In the genomic region with DNA sequence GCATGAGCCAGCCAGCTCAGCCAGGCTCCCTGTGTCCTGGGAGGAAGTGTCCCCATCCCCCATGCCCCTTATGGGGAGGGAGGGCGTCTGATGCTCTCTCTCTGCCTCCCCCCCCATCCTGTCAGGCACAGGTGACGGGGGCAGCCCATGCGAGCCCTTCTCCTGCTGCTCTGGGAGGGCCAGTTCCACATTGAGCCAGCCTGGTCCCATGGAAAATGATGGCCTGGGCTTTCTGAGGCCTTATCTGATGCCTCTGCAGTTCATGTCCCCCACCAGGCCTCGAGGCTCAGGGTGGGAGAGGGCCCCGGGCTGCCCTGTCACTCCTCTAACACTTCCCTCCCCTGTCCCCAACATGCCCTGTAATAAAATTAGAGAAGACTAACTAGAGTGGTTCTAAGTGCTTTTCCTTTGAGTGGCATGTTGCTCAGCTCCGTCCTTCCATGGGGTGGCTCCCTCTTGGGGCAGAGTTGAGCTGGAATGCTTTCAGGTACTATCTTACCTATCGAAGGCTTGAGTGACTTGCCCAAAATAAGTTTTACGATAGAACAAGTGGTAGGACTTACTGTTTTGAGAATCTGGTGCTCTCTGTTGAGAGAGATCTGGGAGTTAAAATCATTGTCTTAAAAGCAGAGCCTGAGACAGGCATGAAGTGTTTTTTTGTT, we compare ENCODE assay signal across 1 cellular context.
A peak's percentile ranks its signal among the peaks of the same experiment; 100 is the strongest.
TF ChIP-seq lines count a peak whose summit lies in the region.

No MANE protein-coding gene starts in this region.

TF ChIP-seq in H1, 55 proteins besides CTCF, POLR2A, EP300 and RAD21:
- TF ChIP-seq SIN3A (conservative IDR thresholded peaks at IDR 0.05 in 1 of 2, IDR thresholded peaks at IDR 0.05 in 1 of 2; ENCODE audit: low read depth in 1 of 2, low read length in 2 of 2): no peak
- no peak for TF ChIP-seq RFX5 (IDR thresholded peaks at IDR 0.05; ENCODE audit: borderline replicate concordance, low read depth, low read length)
- TF ChIP-seq TEAD4 (IDR thresholded peaks at IDR 0.05; ENCODE audit: low read depth, low read length): 0 out of 2 replicates have a peak, but pooled peaks have one; percentile 37
- TF ChIP-seq SIX5 (IDR thresholded peaks at IDR 0.05; ENCODE audit: low read depth, low read length): no peak
- TF ChIP-seq ZNF274 (IDR thresholded peaks at IDR 0.05; ENCODE audit: borderline replicate concordance, extremely low read depth, low read length): no peak
